1 cellular context compared by ENCODE assay signal in genomic region chr3:61821823-61822251, GRCh38.
TF ChIP-seq lines count a peak whose summit lies in the region.

No MANE protein-coding gene starts in this region.

TF ChIP-seq in SK-N-SH treated with all-trans-retinoic acid at 6 μM for 48 hours, 23 proteins besides CTCF, POLR2A, EP300 and RAD21 (continued from another document):
- TF ChIP-seq TSHZ2 (CRISPR knock-in tag; IDR thresholded peaks at IDR 0.05) = no peak
- TF ChIP-seq CSDC2 (CRISPR knock-in tag; IDR thresholded peaks at IDR 0.05) = no peak
- TF ChIP-seq ZFP3 (CRISPR knock-in tag; IDR thresholded peaks at IDR 0.05) = no peak
- no peak for TF ChIP-seq BACH2 (CRISPR knock-in tag; IDR thresholded peaks at IDR 0.05; ENCODE audit: borderline replicate concordance)
- no peak for TF ChIP-seq PATZ1 (CRISPR knock-in tag; IDR thresholded peaks at IDR 0.05; ENCODE audit: borderline replicate concordance)
- TF ChIP-seq PPARA (CRISPR knock-in tag; IDR thresholded peaks at IDR 0.05; ENCODE audit: borderline replicate concordance) = no peak
